Comparison of ENCODE assay signal across 28 cellular contexts in the genomic region with DNA sequence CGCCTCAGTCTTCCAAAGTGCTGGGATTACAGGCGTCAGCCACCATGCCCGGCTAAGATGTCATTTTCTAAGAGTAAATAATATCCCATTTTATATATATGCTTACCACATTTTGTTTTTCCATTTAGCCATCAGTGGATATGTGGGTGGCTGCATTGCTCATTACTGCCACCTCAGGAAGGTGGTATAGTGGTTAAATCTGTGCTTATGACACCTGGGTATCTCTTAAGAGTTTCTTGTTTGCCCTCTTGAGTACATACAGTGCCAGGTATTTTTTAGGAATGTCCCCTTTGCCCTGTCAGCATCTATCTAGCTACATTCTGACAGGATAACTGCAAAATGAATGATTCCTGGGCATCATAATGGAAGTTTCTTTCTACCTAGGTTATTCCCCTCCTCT.
"Had no signal": no experiment of that assay in that cellular context is flagged by ENCODE, and none has a peak within 500 bp of the region (broad histone marks: within the 10 kb centered on the region; RNA-seq: fewer than 3 reads in every experiment).

No MANE protein-coding gene starts in this region.

- H3K9me3 ChIP-seq: testis had no signal

- DNase-seq: hippocampal formation; kidney glomerular epithelial cell; left cardiac atrium; left ventricle myocardium superior; lower lobe of right lung; mesendoderm; naive B cell; natural killer cell; nephron progenitor cell; occipital lobe; right lobe of liver; stimulated activated CD4-positive, alpha-beta T cell treated with anti-CD3 and anti-CD28 coated beads, Interleukin-15, amount 100 ng/mL, for 24 hours; stimulated activated CD4-positive, alpha-beta T cell treated with anti-CD3 and anti-CD28 coated beads, Interleukin-2, amount 100 ng/mL, for 24 hours; stimulated activated CD4-positive, alpha-beta T cell treated with anti-CD3 and anti-CD28 coated beads, Interleukin-4, amount 100 ng/mL, for 24 hours; stimulated activated naive CD4-positive, alpha-beta T cell treated with Interleukin-2 at 50 U/mL for 16 hours; stimulated activated naive CD8-positive, alpha-beta T cell treated with anti-CD3 and anti-CD28 coated beads, Interleukin-15, amount 100 ng/mL, for 72 hours; testis; thyroid gland; transverse colon; upper lobe of left lung had no signal

- H3K27me3 ChIP-seq: neutrophil, right atrium auricular region, right lobe of liver, testis, thyroid gland, transverse colon, upper lobe of left lung had no signal

- H2AFZ ChIP-seq: neural progenitor cell, parathyroid adenoma had no signal

- H3K36me3 ChIP-seq: neutrophil had no signal

- ATAC-seq: left cardiac atrium; left lobe of liver; left ventricle myocardium superior; lower lobe of right lung; natural killer cell; right lobe of liver; stimulated activated effector memory CD8-positive, alpha-beta T cell treated with anti-CD3 and anti-CD28 coated beads, Interleukin-12 subunit alpha, Interleukin-12 subunit beta, amount 100 ng/mL, for 72 hours; stimulated activated naive CD8-positive, alpha-beta T cell treated with anti-CD3 and anti-CD28 coated beads, Interleukin-15, amount 100 ng/mL, for 72 hours had no signal

- H3K27ac Mint-ChIP-seq: mesothelial cell of epicardium; natural killer cell; nephron progenitor cell; neural progenitor cell; stimulated activated effector memory CD8-positive, alpha-beta T cell treated with anti-CD3 and anti-CD28 coated beads, Interleukin-12 subunit alpha, Interleukin-12 subunit beta, amount 100 ng/mL, for 72 hours; stimulated activated naive CD8-positive, alpha-beta T cell treated with anti-CD3 and anti-CD28 coated beads, Interleukin-15, amount 100 ng/mL, for 72 hours had no signal

- H3K4me2 ChIP-seq: neural progenitor cell, smooth muscle cell had no signal

- H3K27ac ChIP-seq: lower lobe of right lung, neural progenitor cell, neutrophil, parathyroid adenoma, right atrium auricular region, right lobe of liver, testis, thyroid gland, transverse colon, upper lobe of left lung had no signal

- H3K27me3 Mint-ChIP-seq: naive B cell; stimulated activated naive CD8-positive, alpha-beta T cell treated with anti-CD3 and anti-CD28 coated beads, Interleukin-15, amount 100 ng/mL, for 72 hours had no signal

- H3K4me1 Mint-ChIP-seq: mesothelial cell of epicardium; naive B cell; natural killer cell; nephron progenitor cell; neural progenitor cell; stimulated activated effector memory CD8-positive, alpha-beta T cell treated with anti-CD3 and anti-CD28 coated beads, Interleukin-12 subunit alpha, Interleukin-12 subunit beta, amount 100 ng/mL, for 72 hours; stimulated activated naive CD8-positive, alpha-beta T cell treated with anti-CD3 and anti-CD28 coated beads, Interleukin-15, amount 100 ng/mL, for 72 hours had no signal

- H3K4me1 ChIP-seq: lower lobe of right lung, neural progenitor cell, right atrium auricular region, right lobe of liver, testis, thyroid gland, transverse colon, upper lobe of left lung had no signal

- H3K4me3 ChIP-seq: lower lobe of right lung, neural progenitor cell, right atrium auricular region, right lobe of liver, smooth muscle cell, testis, thyroid gland, transverse colon, upper lobe of left lung had no signal

- H3K4me3 Mint-ChIP-seq: mesothelial cell of epicardium; naive B cell; natural killer cell; nephron progenitor cell; neural progenitor cell; stimulated activated effector memory CD8-positive, alpha-beta T cell treated with anti-CD3 and anti-CD28 coated beads, Interleukin-12 subunit alpha, Interleukin-12 subunit beta, amount 100 ng/mL, for 72 hours; stimulated activated naive CD8-positive, alpha-beta T cell treated with anti-CD3 and anti-CD28 coated beads, Interleukin-15, amount 100 ng/mL, for 72 hours had no signal

- H3K9ac ChIP-seq: neural progenitor cell, parathyroid adenoma had no signal
